In genomic region chrX:49186125-49187027, GRCh38 we compare ENCODE assay signal across 8 cellular contexts. TPM values are rescaled to one million over a fixed set of nuclear protein-coding genes. Genes with fewer than 3 reads are reported as not detected.
DNase-seq lines count a peak whose midpoint lies in the region; ATAC-seq and TF ChIP-seq lines count a peak whose summit lies in the region.

PRICKLE3 (minus strand) TSS chrX:49186373; CDS start chrX:49186297, 76 bp downstream.

- in situ Hi-C loops in GM18951 (cut with MboI; ENCODE audit: low sequenced_read_pairs, unreplicated experiment): no loop called here
- in situ Hi-C loops in astrocyte of the cerebellum (cut with HindIII; ENCODE audit: low sequenced_read_pairs): no loop called here

- no peak for DNase-seq in AG09319 (ENCODE audit: extremely low read depth, low read depth)
- peak; percentile 75 for DNase-seq in M059J (ENCODE audit: low read depth)
- peak; percentile 45 to 78 (median 60) for DNase-seq in T-helper 2 cell
- DNase-seq in astrocyte of the cerebellum (ENCODE audit: low read depth): no peak
- no peak for DNase-seq in iPS DF 6.9 (ENCODE audit: low read depth, low spot score)

- no peaks in the 10 kb centered on the region for H3K9me3 ChIP-seq in iPS DF 6.9 (ENCODE audit: control insufficient read depth, insufficient read depth, low read length)

- H3K4me3 ChIP-seq in astrocyte of the cerebellum (ENCODE audit: low read depth, low read length) (peak within 1 kb of the TSS; percentile 55), iPS DF 6.9 (ENCODE audit: low read length) (peak within 1 kb of the TSS; percentile 95; the same call in 1 of the 2 replicates), skin epidermis (peak within 1 kb of the TSS; percentile 36 to 59 (median 47))

- ATAC-seq in HG03097 (IDR thresholded peaks at IDR 0.05; ENCODE audit: low FRiP score, unreplicated experiment): no peak

- TF ChIP-seq CTCF in AG09319 (IDR thresholded peaks at IDR 0.05; ENCODE audit: low read depth, low read length) (peak; percentile 23), astrocyte of the cerebellum (IDR thresholded peaks at IDR 0.05; ENCODE audit: low read depth, low read length, missing control alignments) (no peak)

- H3K36me3 ChIP-seq in iPS DF 6.9 (ENCODE audit: control insufficient read depth, insufficient read depth, low read length): no peaks in the 10 kb centered on the region

- TF ChIP-seq POLR2A in GM18951 (IDR thresholded peaks at IDR 0.05; ENCODE audit: extremely low read depth, insufficient read depth, insufficient read length): peak; percentile 78

- no peaks in the 10 kb centered on the region for H3K27me3 ChIP-seq in iPS DF 6.9 (ENCODE audit: control insufficient read depth, insufficient read depth, low read length)

- H3K27ac ChIP-seq in iPS DF 6.9 (ENCODE audit: low read length) (no peak within 1 kb of the TSS), skin epidermis (peak within 1 kb of the TSS; percentile 15 to 87 (median 78))

- no CpG with 5 or more reads among the region's 62 CpGs for WGBS in iPS DF 6.9 (ENCODE audit: insufficient coverage, insufficient read length)

- no peaks in the 10 kb centered on the region; the same call in 1 of the 2 replicates for H3K4me1 ChIP-seq in iPS DF 6.9 (ENCODE audit: control insufficient read depth, insufficient read depth, low read length)

RNA-seq across cellular contexts. Expression of gene PRICKLE3, which starts in this region (rescaled TPM):
- 5.8 and 14.9 TPM in 2 replicates for total RNA-seq in M059J (2014; rRNA removed; shearing (Covaris generic))

Comparison
In these comparisons a context has a peak if more than half of its experiments do, and no peak if none do; other contexts are left out.
1. DNase-seq: peak in M059J (single experiment) and T-helper 2 cell (5 of 5); none in AG09319 (single experiment), astrocyte of the cerebellum (single experiment) and iPS DF 6.9 (single experiment).
2. Peak in every context shown above with its lines, with median percentiles within 50 percentile points of each other: H3K4me3 ChIP-seq.